ENCODE assay signal across 7 cellular contexts in genomic region chr1:200670215-200671118, GRCh38. TPM values are rescaled to one million over a fixed set of nuclear protein-coding genes. Genes with fewer than 3 reads are reported as not detected.
DNase-seq lines count a peak whose midpoint lies in the region; ATAC-seq and TF ChIP-seq lines count a peak whose summit lies in the region.

No MANE protein-coding gene starts in this region.

- TF ChIP-seq CTCF in dorsolateral prefrontal cortex (IDR thresholded peaks at IDR 0.05 in 54 of 56, conservative IDR thresholded peaks at IDR 0.05 in 2 of 56; ENCODE audit: low read depth in 1 of 56, partially characterized antibody in 56 of 56) (peak in 1 of 56 donors; percentile 3), lung (IDR thresholded peaks at IDR 0.05; ENCODE audit: control extremely low read depth, extremely low read depth) (no peak), testis (IDR thresholded peaks at IDR 0.05) (no peak)

- no peak for TF ChIP-seq POLR2A in testis (IDR thresholded peaks at IDR 0.05)

- H3K27ac ChIP-seq in KOPT-K1 (ENCODE audit: low read depth, low read length, poor library complexity, severe bottlenecking) (peak overlapping the region; percentile 95), dorsolateral prefrontal cortex (peak overlapping the region; percentile 39 to 100 (median 99)), lung (ENCODE audit: low read depth in 1 of 2, low read length in 1 of 2) (peak overlapping the region; percentile 90 to 95), testis (peak overlapping the region; percentile 98 to 100)

- H3K4me3 ChIP-seq in dorsolateral prefrontal cortex (peak overlapping the region; percentile 58 to 97 (median 85)), lung (peak overlapping the region; percentile 33), testis (peak overlapping the region; percentile 88 to 89)

- 14% methylated on average over 16 of the region's 16 CpGs for WGBS in lung, 2 donors
- WGBS in testis, 2 donors: 7 to 12% methylated on average over 14 to 16 of the region's 16 CpGs

- ATAC-seq in GM21447 (IDR thresholded peaks at IDR 0.05; ENCODE audit: unreplicated experiment) (peak; percentile 22), lung (ENCODE audit: insufficient read depth, low FRiP score) (peak; percentile 24)

- H3K4me1 ChIP-seq in lung (ENCODE audit: control insufficient read depth in 2 of 2, insufficient read depth in 2 of 2, low read length in 2 of 2) (peaks cover 0 to 3% of the 10 kb centered on the region in 2 donors), testis (peaks cover 13% of the 10 kb centered on the region)

- H3K27me3 ChIP-seq in dorsolateral prefrontal cortex (no peaks in the 10 kb centered on the region), lung (ENCODE audit: control insufficient read depth, insufficient read depth) (no peaks in the 10 kb centered on the region), testis (no peaks in the 10 kb centered on the region)

- DNase-seq in ELR (ENCODE audit: low read depth) (peak; percentile 69), SHP77 treated with DMSO at 0.1 percent for 48 hours (lab: John Stamatoyannopoulos, UW) (peak; percentile 31), dorsolateral prefrontal cortex (peak in 9 of 10 donors; percentile 32 to 62 (median 48)), lung (ENCODE audit: low spot score) (peak; percentile 39), testis (peak; percentile 79)

- no peaks in the 10 kb centered on the region for H3K9me3 ChIP-seq in KOPT-K1 (ENCODE audit: insufficient read depth, low read length, poor library complexity, severe bottlenecking)
- H3K9me3 ChIP-seq in lung (ENCODE audit: control insufficient read depth in 2 of 2, insufficient read depth in 1 of 2, low read length in 1 of 2): no peaks in the 10 kb centered on the region
- no peaks in the 10 kb centered on the region for H3K9me3 ChIP-seq in testis

- intact Hi-C loops in dorsolateral prefrontal cortex (cut with DNase I) (loop anchor here in 1 of 2 donors (1.0 to 5.0 kb wide), 2 partner anchors 68 to 132 kb away; partner anchors contain the start of gene CAMSAP2), testis (cut with DNase I; ENCODE audit: low total_unique reads) (no loop called here)

- H3K36me3 ChIP-seq in KOPT-K1 (ENCODE audit: insufficient read depth, low read length) (peaks cover 14% of the 10 kb centered on the region), lung (ENCODE audit: control insufficient read depth in 2 of 2, insufficient read depth in 2 of 2, low read length in 2 of 2) (peaks cover 0 to 2% of the 10 kb centered on the region in 2 donors), testis (ENCODE audit: low read depth, missing control alignments) (no peaks in the 10 kb centered on the region)

RNA-seq across cellular contexts. Expression of gene DDX59, which starts 0.8 kb away (rescaled TPM):
- total RNA-seq in dorsolateral prefrontal cortex (10 to 100 TPM in 119 of 120 experiments, 1 to 10 TPM in 1; 9.3 to 24.9 (median 15.1) TPM), lung (10 to 100 TPM; 21.7 to 32.0 TPM), testis (10 to 100 TPM; 24.1 to 30.2 TPM)
- polyA plus RNA-seq in lung (10 to 100 TPM; 17.3 to 28.8 TPM), testis (ENCODE audit: insufficient read depth, low read depth, low replicate concordance) (17.7 TPM)

RNA-seq across cellular contexts. Expression of gene KIF14, which starts 49.9 kb away (rescaled TPM):
- total RNA-seq in dorsolateral prefrontal cortex (under 1 TPM in 101 of 120 experiments, not detected in 19; 0.06 to 0.49 (median 0.15) TPM), lung (1 to 10 TPM in 1 of 2 donors, under 1 TPM in 1; 0.34 to 2.5 TPM), testis (1 to 10 TPM; 3.5 to 6.8 TPM)
- polyA plus RNA-seq in lung (under 1 TPM; 0.16 to 0.31 TPM), testis (ENCODE audit: insufficient read depth, low read depth, low replicate concordance) (1.8 TPM)

Comparison
In these comparisons a context has a peak if more than half of its experiments do, and no peak if none do; other contexts are left out.
1. Peak in every context shown above with its lines: DNase-seq, ATAC-seq, H3K4me3 ChIP-seq and H3K27ac ChIP-seq.
2. H3K4me3 ChIP-seq: peak in every context shown above with its lines; median percentile 88 in testis; 85 in dorsolateral prefrontal cortex; 33 in lung.